23 cellular contexts compared by ENCODE assay signal in the genomic region with DNA sequence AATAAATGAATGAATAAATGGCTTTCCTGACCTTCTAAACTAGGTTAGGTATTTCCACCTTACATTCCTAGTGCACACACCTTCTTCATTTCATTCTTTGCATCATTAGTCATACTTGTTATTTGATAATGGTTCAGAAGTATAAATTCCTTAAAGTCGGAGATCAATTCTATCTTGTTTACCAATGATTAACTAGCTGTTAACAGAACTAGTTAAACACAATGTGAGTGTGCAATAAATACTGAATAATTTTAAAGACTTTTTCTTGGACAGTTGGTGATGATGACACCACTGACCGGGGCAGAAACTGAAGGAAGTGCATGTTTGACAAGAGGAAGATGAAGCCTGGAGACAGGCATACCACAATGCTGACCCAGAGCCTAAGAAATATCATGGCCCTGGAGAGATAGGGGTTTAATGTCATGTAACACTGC.
DNase-seq lines count a peak whose midpoint lies in the region; ATAC-seq, FAIRE-seq and TF ChIP-seq lines count a peak whose summit lies in the region.
"Had no signal": no experiment of that assay in that cellular context is flagged by ENCODE, and none has a peak within 500 bp of the region (broad histone marks: within the 10 kb centered on the region; RNA-seq: fewer than 3 reads in every experiment).

No MANE protein-coding gene starts in this region.

- FAIRE-seq in A549 (lab: Jason Lieb, UNC): no peak
- FAIRE-seq: D721Med, GM12892, GM18507 had no signal

- no peak for TF ChIP-seq EP300 in A549 (IDR thresholded peaks at IDR 0.05)

- H3K4me3 ChIP-seq in A549 (no peak overlapping the region), epithelial cell of proximal tubule (ENCODE audit: low read depth, low read length) (no peak overlapping the region)
- H3K4me3 ChIP-seq: GM23338, MG63 had no signal

- TF ChIP-seq POLR2A in A549 (IDR thresholded peaks at IDR 0.05; ENCODE audit: low read length): no peak

- peak in 1 of 2 experiments; percentile 0 for DNase-seq in A549 (ENCODE audit: low read depth in 1 of 2, low spot score in 1 of 2)
- DNase-seq in HT-29 (ENCODE audit: low spot score): peak; percentile 37
- DNase-seq in RWPE1 (ENCODE audit: low spot score): peak; percentile 50
- DNase-seq in epithelial cell of proximal tubule (ENCODE audit: low read depth): peak; percentile 43
- DNase-seq in NCI-H2107 (lab: John Stamatoyannopoulos, UW): no peak
- no peak for DNase-seq in putamen (ENCODE audit: low spot score)
- no peak for DNase-seq in C1 segment of cervical spinal cord (lab: John Stamatoyannopoulos, UW)
- DNase-seq in DMS53 treated with DMSO at 0.1 percent for 48 hours (lab: John Stamatoyannopoulos, UW; ENCODE audit: unreplicated experiment): no peak
- DNase-seq: BE2C; CD4-positive, alpha-beta T cell; DMS79; HCEC 1CT; MG63; NCI-H1092; NCI-H1436 treated with DMSO at 0.1 percent for 48 hours; NCI-H2029; NCI-H2171; NK-92 treated with Interleukin-12 subunit alpha and Interleukin-12 subunit beta, amount 100 ng/mL, for 24 hours had no signal

- POLR2A ChIA-PET in A549 (lab: Yijun Ruan, JAX): no interaction called here
- POLR2A ChIA-PET in RWPE1 (lab: Yijun Ruan, JAX; ENCODE audit: low non-redundant PET): no interaction called here

- TF ChIP-seq CTCF in A549 (IDR thresholded peaks at IDR 0.05): no peak
- no peak for TF ChIP-seq CTCF in RWPE1 (conservative IDR thresholded peaks at IDR 0.05; ENCODE audit: low read depth)
- no peak for TF ChIP-seq CTCF in epithelial cell of proximal tubule (conservative IDR thresholded peaks at IDR 0.05; ENCODE audit: low read depth, low read length)

- H3K4me1 ChIP-seq in A549: no peaks in the 10 kb centered on the region
- H3K4me1 ChIP-seq: BE2C had no signal

- WGBS in A549 (ENCODE audit: missing lambda C conversion rate): 0% methylated on average over 2 of the region's 2 CpGs

- ATAC-seq in A549: no peak
- ATAC-seq: GM23338 had no signal

- no peak overlapping the region for H3K27ac ChIP-seq in A549
- no peak overlapping the region for H3K27ac ChIP-seq in RWPE1
- H3K27ac ChIP-seq: KMS-11 had no signal

- CTCF ChIA-PET in A549 (lab: Yijun Ruan, JAX): no interaction called here
- CTCF ChIA-PET in RWPE1 (lab: Yijun Ruan, JAX): interaction anchor here (0.6 kb wide), 1 partner anchor 100 kb away, joined by 3 read pairs; no protein-coding TSS in a partner anchor

- TF ChIP-seq RAD21 in A549 (conservative IDR thresholded peaks at IDR 0.05 in 1 of 2, IDR thresholded peaks at IDR 0.05 in 1 of 2): no peak

- no peaks in the 10 kb centered on the region for H3K9me3 ChIP-seq in A549
- H3K9me3 ChIP-seq: BE2C, MG63 had no signal

- H3K4me2 ChIP-seq in A549: 0 out of 3 replicates have a peak overlapping the region, but pooled peaks have one; percentile 8
- H3K4me2 ChIP-seq: GM23338, KMS-11 had no signal

TF ChIP-seq in A549, 52 proteins besides CTCF, POLR2A, EP300 and RAD21:
- TF ChIP-seq EHMT2 (IDR thresholded peaks at IDR 0.05; ENCODE audit: low read depth) (no peak), RCOR1 (IDR thresholded peaks at IDR 0.05; ENCODE audit: low read depth, low read length) (no peak), CBX2 (IDR thresholded peaks at IDR 0.05; ENCODE audit: borderline replicate concordance, low read depth) (no peak), MAZ (IDR thresholded peaks at IDR 0.05; ENCODE audit: borderline replicate concordance, low read depth, low read length) (no peak), PHF8 (IDR thresholded peaks at IDR 0.05; ENCODE audit: borderline replicate concordance, low read depth) (no peak), KDM1A (IDR thresholded peaks at IDR 0.05; ENCODE audit: low read depth) (no peak), REST (IDR thresholded peaks at IDR 0.05) (no peak), FOSL2 (IDR thresholded peaks at IDR 0.05) (no peak), FOSL2 (CRISPR knock-in tag; IDR thresholded peaks at IDR 0.05) (no peak), SREBF2 (IDR thresholded peaks at IDR 0.05) (no peak), RFX5 (IDR thresholded peaks at IDR 0.05) (no peak)
- TF ChIP-seq, protein P1, sequence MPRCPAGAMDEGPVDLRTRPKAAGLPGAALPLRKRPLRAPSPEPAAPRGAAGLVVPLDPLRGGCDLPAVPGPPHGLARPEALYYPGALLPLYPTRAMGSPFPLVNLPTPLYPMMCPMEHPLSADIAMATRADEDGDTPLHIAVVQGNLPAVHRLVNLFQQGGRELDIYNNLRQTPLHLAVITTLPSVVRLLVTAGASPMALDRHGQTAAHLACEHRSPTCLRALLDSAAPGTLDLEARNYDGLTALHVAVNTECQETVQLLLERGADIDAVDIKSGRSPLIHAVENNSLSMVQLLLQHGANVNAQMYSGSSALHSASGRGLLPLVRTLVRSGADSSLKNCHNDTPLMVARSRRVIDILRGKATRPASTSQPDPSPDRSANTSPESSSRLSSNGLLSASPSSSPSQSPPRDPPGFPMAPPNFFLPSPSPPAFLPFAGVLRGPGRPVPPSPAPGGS (IDR thresholded peaks at IDR 0.05): no peak

Comparison
In these comparisons a context has a peak if more than half of its experiments do, and no peak if none do; other contexts are left out.
1. DNase-seq: peak in HT-29 (single experiment), RWPE1 (single experiment) and epithelial cell of proximal tubule (single experiment); none in NCI-H2107 (single experiment), putamen (single experiment), C1 segment of cervical spinal cord (0 of 14) and DMS53 treated with DMSO at 0.1 percent for 48 hours (single experiment).